In the genomic region with DNA sequence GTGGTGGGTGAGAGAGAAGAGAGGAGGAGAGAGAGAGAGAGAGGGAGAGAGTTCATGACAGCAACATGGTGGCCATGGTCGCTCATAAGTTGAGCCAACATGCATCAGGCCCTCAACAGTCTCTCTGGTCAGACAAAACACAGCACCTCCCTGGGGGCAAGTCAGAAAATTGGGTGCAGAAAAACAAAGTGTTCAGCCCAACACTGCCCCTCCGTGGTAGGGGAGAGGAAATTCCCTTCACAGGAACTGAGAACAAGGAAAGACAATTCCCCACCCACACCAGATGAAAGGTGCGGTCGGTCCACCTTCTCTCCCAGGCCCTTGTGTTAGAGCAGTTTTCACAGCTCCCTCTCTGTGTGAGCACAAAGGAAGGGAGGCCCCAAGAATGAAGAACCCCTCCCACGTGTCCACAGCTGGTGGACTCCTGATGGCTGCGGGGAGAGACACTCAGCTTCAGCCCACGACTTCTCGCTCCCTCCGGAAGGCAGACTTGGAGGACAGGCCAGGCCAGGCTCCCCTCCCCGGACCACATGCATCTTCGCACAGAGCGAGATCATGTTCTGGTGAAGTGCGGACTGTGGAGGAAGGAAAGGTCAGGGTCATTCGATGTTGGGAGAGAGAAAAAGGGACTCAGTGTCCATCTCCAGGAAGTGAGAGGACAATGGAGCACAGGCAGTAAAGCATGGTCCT, we compare ENCODE assay signal across 8 cellular contexts.
A peak's percentile ranks its signal among the peaks of the same experiment; 100 is the strongest.
DNase-seq lines count a peak whose midpoint lies in the region; ATAC-seq and TF ChIP-seq lines count a peak whose summit lies in the region.

No MANE protein-coding gene starts in this region.

- peak overlapping the region; percentile 30 for H3K4me2 ChIP-seq in DOHH2 (ENCODE audit: low read length)

- H3K4me3 ChIP-seq in DOHH2 (ENCODE audit: low read length) = no peak overlapping the region

- H4K20me1 ChIP-seq in DOHH2 (ENCODE audit: control insufficient read depth, insufficient read depth, low read depth, low read length) = no peaks in the 10 kb centered on the region

- H3K27ac ChIP-seq in DOHH2 (ENCODE audit: low read depth, low read length) = peak overlapping the region; percentile 23

- peaks cover 2% of the 10 kb centered on the region; the same call in 1 of the 2 replicates for H3K36me3 ChIP-seq in DOHH2 (ENCODE audit: control insufficient read depth, low read length)

- H3K27me3 ChIP-seq in DOHH2 (ENCODE audit: control insufficient read depth, low read length) = no peaks in the 10 kb centered on the region

- H3K9me2 ChIP-seq in DOHH2 (replicated peaks; ENCODE audit: control insufficient read depth, low read length) = no peaks in the 10 kb centered on the region

- peaks cover 80% of the 10 kb centered on the region for H3K4me1 ChIP-seq in DOHH2 (ENCODE audit: control insufficient read depth, low read length)

- ATAC-seq in HG03469 (IDR thresholded peaks at IDR 0.05; ENCODE audit: unreplicated experiment) (no peak), HG03108 (IDR thresholded peaks at IDR 0.05; ENCODE audit: unreplicated experiment) (no peak)

- H3K79me2 ChIP-seq in DOHH2 (ENCODE audit: control insufficient read depth, low read length) = no peaks in the 10 kb centered on the region

- no peaks in the 10 kb centered on the region for H3K9me3 ChIP-seq in DOHH2 (ENCODE audit: control insufficient read depth, insufficient read depth, low read length)

- peak; percentile 86 for TF ChIP-seq CTCF in DOHH2 (IDR thresholded peaks at IDR 0.05; ENCODE audit: low read depth, low read length, poor library complexity, severe bottlenecking)

- peaks cover 13% of the 10 kb centered on the region for H3F3A ChIP-seq in DOHH2 (ENCODE audit: control insufficient read depth, insufficient read depth)

- DNase-seq in KG1 (lab: John Stamatoyannopoulos, UW) = peak; percentile 15
- DNase-seq in SW 1271 (lab: John Stamatoyannopoulos, UW) = peak; percentile 49 to 80
- DNase-seq in astrocyte of the hippocampus (ENCODE audit: low read depth, low spot score) = peak; percentile 65
- peak; percentile 62 for DNase-seq in iPS DF 4.7 (ENCODE audit: extremely low read depth, low spot score)
- peak; percentile 48 for DNase-seq in stimulated activated CD4-positive, alpha-beta T cell treated with anti-CD3 and anti-CD28 coated beads, Interleukin-1b, Interleukin-23, amount 100 ng/mL, for 48 hours

Comparison
In these comparisons a context has a peak if more than half of its experiments do, and no peak if none do; other contexts are left out.
1. DNase-seq: peak in every context shown above with its lines; median percentile 65 in astrocyte of the hippocampus; 64 in SW 1271; 62 in iPS DF 4.7; 48 in stimulated activated CD4-positive, alpha-beta T cell treated with anti-CD3 and anti-CD28 coated beads, Interleukin-1b, Interleukin-23, amount 100 ng/mL, for 48 hours; 15 in KG1.